In genomic region chr10:116159197-116159596, GRCh38 we compare ENCODE assay signal across 35 cellular contexts.
"Had no signal": no experiment of that assay in that cellular context is flagged by ENCODE, and none has a peak within 500 bp of the region (broad histone marks: within the 10 kb centered on the region; RNA-seq: fewer than 3 reads in every experiment).

No MANE protein-coding gene starts in this region.

- H3K4me1 Mint-ChIP-seq: activated B cell treated with CpG ODN at 0.5 μM for 24 hours; activated CD4-positive, alpha-beta T cell treated with anti-CD3 and anti-CD28 coated beads, Interleukin-2, amount 10 ng/mL, durations not matched to agents 24 days and 14 days; activated naive CD4-positive, alpha-beta T cell treated with anti-CD3 and anti-CD28 coated beads, Interleukin-2, amount 10 ng/mL, durations not matched to agents 7 days and 5 days; activated naive CD4-positive, alpha-beta T cell treated with anti-CD3 and anti-CD28 coated beads, Interleukin-2, amount 50 U/mL, for 24 hours; activated naive CD8-positive, alpha-beta T cell treated with anti-CD3 and anti-CD28 coated beads, Interleukin-2, amount 10 ng/mL, durations not matched to agents 7 days and 5 days; activated naive CD8-positive, alpha-beta T cell treated with anti-CD3 and anti-CD28 coated beads, Interleukin-2, amount 50 U/mL, for 24 hours; central memory CD8-positive, alpha-beta T cell had no signal

- FAIRE-seq: bronchial epithelial cell, TTC549 had no signal

- H3K27me3 ChIP-seq: ascending aorta, cardiac muscle cell had no signal

- H3K9me3 ChIP-seq: ascending aorta had no signal

- ATAC-seq: activated CD8-positive, alpha-beta T cell treated with anti-CD3 and anti-CD28 coated beads for 36 hours; activated naive CD8-positive, alpha-beta T cell treated with anti-CD3 and anti-CD28 coated beads, Interleukin-2, amount 50 U/mL, for 24 hours had no signal

- DNase-seq: activated B cell treated with CpG ODN at 0.5 μM for 24 hours; activated CD4-positive, alpha-beta memory T cell treated with anti-CD3 and anti-CD28 coated beads for 36 hours; activated CD4-positive, alpha-beta T cell treated with anti-CD3 and anti-CD28 coated beads for 4 hours; activated CD4-positive, alpha-beta T cell treated with anti-CD3 and anti-CD28 coated beads, Interleukin-2, amount 10 ng/mL, durations not matched to agents 24 days and 14 days; activated CD4-positive, alpha-beta T cell treated with anti-CD3 and anti-CD28 coated beads, Interleukin-2, amount 50 U/mL, for 1 hour; activated CD4-positive, alpha-beta T cell treated with anti-CD3 and anti-CD28 coated beads, Interleukin-2, amount 50 U/mL, for 4 hours; activated CD4-positive, CD25-positive, alpha-beta regulatory T cell treated with anti-CD3 and anti-CD28 coated beads, Interleukin-2, amount 50 U/mL, for 72 hours; activated CD8-positive, alpha-beta memory T cell treated with anti-CD3 and anti-CD28 coated beads, Interleukin-2, amount 50 U/mL, for 4 hours; activated CD8-positive, alpha-beta T cell treated with anti-CD3 and anti-CD28 coated beads for 36 hours; activated effector memory CD4-positive, alpha-beta T cell treated with Interleukin-2 at 50 U/mL for 16 hours; activated gamma-delta T cell; activated naive CD4-positive, alpha-beta T cell treated with anti-CD3 and anti-CD28 coated beads, Interleukin-2, amount 10 ng/mL, durations not matched to agents 7 days and 5 days; activated naive CD4-positive, alpha-beta T cell treated with Interleukin-2 at 50 U/mL for 16 hours; activated naive CD8-positive, alpha-beta T cell treated with anti-CD3 and anti-CD28 coated beads, Interleukin-2, amount 10 ng/mL, durations not matched to agents 7 days and 5 days; activated naive CD8-positive, alpha-beta T cell treated with anti-CD3 and anti-CD28 coated beads, Interleukin-2, amount 50 U/mL, for 24 hours; activated T-cell treated with anti-CD3 and anti-CD28 coated beads, Interleukin-2, amount 50 U/mL, for 24 hours; activated T-cell treated with anti-CD3 and anti-CD28 coated beads, Interleukin-2, amount 50 U/mL, for 48 hours; amygdala; anterior cingulate cortex; cerebellar nuclear complex; T-helper 1 cell; T-helper 2 cell; T-helper 9 cell had no signal

- H3K9me3 Mint-ChIP-seq: activated CD4-positive, alpha-beta memory T cell treated with anti-CD3 and anti-CD28 coated beads for 36 hours; activated CD8-positive, alpha-beta T cell treated with anti-CD3 and anti-CD28 coated beads for 36 hours; activated naive CD4-positive, alpha-beta T cell treated with anti-CD3 and anti-CD28 coated beads, Interleukin-2, amount 10 ng/mL, durations not matched to agents 7 days and 5 days; activated naive CD4-positive, alpha-beta T cell treated with anti-CD3 and anti-CD28 coated beads, Interleukin-2, amount 50 U/mL, for 24 hours; activated naive CD8-positive, alpha-beta T cell treated with anti-CD3 and anti-CD28 coated beads, Interleukin-2, amount 10 ng/mL, durations not matched to agents 7 days and 5 days; activated naive CD8-positive, alpha-beta T cell treated with anti-CD3 and anti-CD28 coated beads, Interleukin-2, amount 50 U/mL, for 24 hours; activated T-cell treated with anti-CD3 and anti-CD28 coated beads, Interleukin-2, amount 50 U/mL, for 24 hours had no signal

- H3K4me3 Mint-ChIP-seq: activated B cell treated with CpG ODN at 0.5 μM for 24 hours; activated CD4-positive, alpha-beta memory T cell treated with anti-CD3 and anti-CD28 coated beads for 36 hours; activated CD4-positive, alpha-beta T cell treated with anti-CD3 and anti-CD28 coated beads, Interleukin-2, amount 10 ng/mL, durations not matched to agents 24 days and 14 days; activated CD8-positive, alpha-beta T cell treated with anti-CD3 and anti-CD28 coated beads for 36 hours; activated naive CD4-positive, alpha-beta T cell treated with anti-CD3 and anti-CD28 coated beads, Interleukin-2, amount 10 ng/mL, durations not matched to agents 7 days and 5 days; activated naive CD4-positive, alpha-beta T cell treated with anti-CD3 and anti-CD28 coated beads, Interleukin-2, amount 50 U/mL, for 24 hours; activated naive CD8-positive, alpha-beta T cell; activated naive CD8-positive, alpha-beta T cell treated with anti-CD3 and anti-CD28 coated beads, Interleukin-2, amount 10 ng/mL, durations not matched to agents 7 days and 5 days; activated naive CD8-positive, alpha-beta T cell treated with anti-CD3 and anti-CD28 coated beads, Interleukin-2, amount 50 U/mL, for 24 hours; activated T-cell treated with anti-CD3 and anti-CD28 coated beads, Interleukin-2, amount 50 U/mL, for 24 hours; brain; central memory CD8-positive, alpha-beta T cell; T-helper 1 cell treated with Interleukin-12 subunit alpha and Interleukin-12 subunit beta and Interleukin-4 antibody, amounts not matched to agents 30 μg/mL and 1 μg/mL, for 36 hours; T-helper 2 cell treated with Interferon-gamma antibody and Interleukin-4, amounts not matched to agents 5 μg/mL and 100 μg/mL, for 36 hours had no signal

- H3K27ac ChIP-seq: ascending aorta, cardiac muscle cell, VCaP had no signal

- H3K4me1 ChIP-seq: ascending aorta had no signal

- H3K27ac Mint-ChIP-seq: activated B cell treated with CpG ODN at 0.5 μM for 24 hours; activated CD4-positive, alpha-beta memory T cell treated with anti-CD3 and anti-CD28 coated beads for 36 hours; activated CD4-positive, alpha-beta T cell treated with anti-CD3 and anti-CD28 coated beads, Interleukin-2, amount 10 ng/mL, durations not matched to agents 24 days and 14 days; activated CD8-positive, alpha-beta T cell treated with anti-CD3 and anti-CD28 coated beads for 36 hours; activated naive CD4-positive, alpha-beta T cell treated with anti-CD3 and anti-CD28 coated beads, Interleukin-2, amount 10 ng/mL, durations not matched to agents 7 days and 5 days; activated naive CD4-positive, alpha-beta T cell treated with anti-CD3 and anti-CD28 coated beads, Interleukin-2, amount 50 U/mL, for 24 hours; activated naive CD8-positive, alpha-beta T cell; activated naive CD8-positive, alpha-beta T cell treated with anti-CD3 and anti-CD28 coated beads, Interleukin-2, amount 10 ng/mL, durations not matched to agents 7 days and 5 days; activated naive CD8-positive, alpha-beta T cell treated with anti-CD3 and anti-CD28 coated beads, Interleukin-2, amount 50 U/mL, for 24 hours; activated T-cell treated with anti-CD3 and anti-CD28 coated beads, Interleukin-2, amount 50 U/mL, for 24 hours; activated T-helper 2 cell treated with anti-CD3 and anti-CD28 coated beads, Interferon-gamma antibody, Interleukin-2, Interleukin-4, amounts not matched to agents 10 μg/mL and 5 μg/mL and 100 μg/mL, durations not matched to agents 14 hours and 24 hours and 36 hours; brain; T-helper 1 cell treated with Interleukin-12 subunit alpha and Interleukin-12 subunit beta and Interleukin-4 antibody, amounts not matched to agents 30 μg/mL and 1 μg/mL, for 36 hours; T-helper 2 cell treated with Interferon-gamma antibody and Interleukin-4, amounts not matched to agents 5 μg/mL and 100 μg/mL, for 36 hours had no signal

- H3K36me3 ChIP-seq: ascending aorta, cardiac muscle cell had no signal

- H3K36me3 Mint-ChIP-seq: activated CD4-positive, alpha-beta memory T cell treated with anti-CD3 and anti-CD28 coated beads for 36 hours; activated naive CD4-positive, alpha-beta T cell treated with anti-CD3 and anti-CD28 coated beads, Interleukin-2, amount 10 ng/mL, durations not matched to agents 7 days and 5 days; activated naive CD4-positive, alpha-beta T cell treated with anti-CD3 and anti-CD28 coated beads, Interleukin-2, amount 50 U/mL, for 24 hours; activated naive CD8-positive, alpha-beta T cell; activated naive CD8-positive, alpha-beta T cell treated with anti-CD3 and anti-CD28 coated beads, Interleukin-2, amount 10 ng/mL, durations not matched to agents 7 days and 5 days; brain had no signal

- H3K27me3 Mint-ChIP-seq: activated B cell treated with CpG ODN at 0.5 μM for 24 hours; activated CD4-positive, alpha-beta memory T cell treated with anti-CD3 and anti-CD28 coated beads for 36 hours; activated CD4-positive, alpha-beta T cell treated with anti-CD3 and anti-CD28 coated beads, Interleukin-2, amount 10 ng/mL, durations not matched to agents 24 days and 14 days; activated CD8-positive, alpha-beta T cell treated with anti-CD3 and anti-CD28 coated beads for 36 hours; activated naive CD4-positive, alpha-beta T cell treated with anti-CD3 and anti-CD28 coated beads, Interleukin-2, amount 10 ng/mL, durations not matched to agents 7 days and 5 days; activated naive CD4-positive, alpha-beta T cell treated with anti-CD3 and anti-CD28 coated beads, Interleukin-2, amount 50 U/mL, for 24 hours; activated naive CD8-positive, alpha-beta T cell; activated naive CD8-positive, alpha-beta T cell treated with anti-CD3 and anti-CD28 coated beads, Interleukin-2, amount 10 ng/mL, durations not matched to agents 7 days and 5 days; activated naive CD8-positive, alpha-beta T cell treated with anti-CD3 and anti-CD28 coated beads, Interleukin-2, amount 50 U/mL, for 24 hours; activated T-cell treated with anti-CD3 and anti-CD28 coated beads, Interleukin-2, amount 50 U/mL, for 24 hours; central memory CD8-positive, alpha-beta T cell had no signal

- H3K4me3 ChIP-seq: ascending aorta, cardiac muscle cell had no signal
